ENCODE assay signal across 23 cellular contexts in the genomic region with DNA sequence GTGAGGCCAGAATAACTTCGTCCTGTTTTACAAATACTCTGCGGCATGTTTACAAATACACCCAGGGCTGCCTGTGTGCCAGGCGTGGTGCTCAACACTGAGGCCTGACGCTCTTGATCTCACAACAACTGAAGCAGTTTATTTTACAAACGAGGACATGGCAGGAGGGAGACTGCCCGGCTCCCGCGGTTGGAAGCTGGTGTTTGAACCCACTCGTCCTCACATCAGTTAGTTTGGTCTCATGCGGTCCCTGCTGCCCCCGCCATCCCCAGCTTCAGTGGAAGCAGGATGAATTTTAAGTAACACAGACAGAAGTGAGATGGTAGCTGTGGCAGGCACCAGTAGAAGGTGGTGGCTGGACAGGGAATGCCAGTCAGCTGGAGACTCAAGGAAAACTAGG. TPM values are rescaled to one million over a fixed set of nuclear protein-coding genes. Genes with fewer than 3 reads are reported as not detected.
DNase-seq lines count a peak whose midpoint lies in the region; ATAC-seq and TF ChIP-seq lines count a peak whose summit lies in the region.
"Had no signal": no experiment of that assay in that cellular context is flagged by ENCODE, and none has a peak within 500 bp of the region (broad histone marks: within the 10 kb centered on the region; RNA-seq: fewer than 3 reads in every experiment).

No MANE protein-coding gene starts in this region.

- WGBS in sigmoid colon, 2 donors, result 78 to 80% methylated on average over 11 of the region's 11 CpGs

- H3K27me3 Mint-ChIP-seq in brain, result peaks cover 3% of the 10 kb centered on the region
- H3K27me3 Mint-ChIP-seq in stimulated activated naive B cell treated with anti-CD40 and anti-IgM and Interleukin-4, amounts not matched to agents 10 μg/mL and 1 μg/mL and 100 μg/mL, for 72 hours, result no peaks in the 10 kb centered on the region
- H3K27me3 Mint-ChIP-seq: activated CD4-positive, alpha-beta memory T cell treated with anti-CD3 and anti-CD28 coated beads, Interleukin-2, amount 10 ng/mL, durations not matched to agents 7 days and 5 days had no signal

- H3K36me3 ChIP-seq in BLaER1, result peaks cover 29% of the 10 kb centered on the region
- H3K36me3 ChIP-seq in sigmoid colon, result no peaks in the 10 kb centered on the region
- H3K36me3 ChIP-seq: adrenal gland, esophagus muscularis mucosa, gastroesophageal sphincter had no signal

- no peak overlapping the region for H3K4me2 ChIP-seq in BLaER1

- H3K27me3 ChIP-seq in BLaER1, result no peaks in the 10 kb centered on the region
- no peaks in the 10 kb centered on the region for H3K27me3 ChIP-seq in sigmoid colon
- H3K27me3 ChIP-seq: adrenal gland, esophagus muscularis mucosa, gastroesophageal sphincter had no signal

- no peak for ATAC-seq in stimulated activated effector memory CD8-positive, alpha-beta T cell treated with anti-CD3 and anti-CD28 coated beads, Interleukin-12 subunit alpha, Interleukin-12 subunit beta, amount 100 ng/mL, for 72 hours
- no peak for ATAC-seq in stimulated activated naive B cell treated with anti-CD40 and anti-IgM and Interleukin-4, amounts not matched to agents 10 μg/mL and 1 μg/mL and 100 μg/mL, for 72 hours (replicated peaks)
- ATAC-seq in GM21381 (IDR thresholded peaks at IDR 0.05; ENCODE audit: unreplicated experiment) (no peak), SK-N-SH treated with all-trans-retinoic acid at 6 μM for 48 hours (no peak)
- ATAC-seq: gastroesophageal sphincter had no signal

- TF ChIP-seq CTCF in brain (conservative IDR thresholded peaks at IDR 0.05) (no peak), sigmoid colon (IDR thresholded peaks at IDR 0.05) (no peak)

- peak overlapping the region; percentile 38 to 85 (median 56) for H3K27ac Mint-ChIP-seq in brain
- peak overlapping the region; percentile 76 for H3K27ac Mint-ChIP-seq in stimulated activated effector memory CD8-positive, alpha-beta T cell treated with anti-CD3 and anti-CD28 coated beads, Interleukin-12 subunit alpha, Interleukin-12 subunit beta, amount 100 ng/mL, for 72 hours
- no peak overlapping the region for H3K27ac Mint-ChIP-seq in stimulated activated naive B cell treated with anti-CD40 and anti-IgM and Interleukin-4, amounts not matched to agents 10 μg/mL and 1 μg/mL and 100 μg/mL, for 72 hours
- H3K27ac Mint-ChIP-seq: activated CD4-positive, alpha-beta memory T cell treated with anti-CD3 and anti-CD28 coated beads, Interleukin-2, amount 10 ng/mL, durations not matched to agents 7 days and 5 days; HFFc6; mesothelial cell of epicardium; nephron had no signal

- H3K9me3 Mint-ChIP-seq in brain, result no peaks in the 10 kb centered on the region
- no peaks in the 10 kb centered on the region for H3K9me3 Mint-ChIP-seq in stimulated activated effector memory CD8-positive, alpha-beta T cell treated with anti-CD3 and anti-CD28 coated beads, Interleukin-12 subunit alpha, Interleukin-12 subunit beta, amount 100 ng/mL, for 72 hours
- H3K9me3 Mint-ChIP-seq in stimulated activated naive B cell treated with anti-CD40 and anti-IgM and Interleukin-4, amounts not matched to agents 10 μg/mL and 1 μg/mL and 100 μg/mL, for 72 hours, result no peaks in the 10 kb centered on the region
- H3K9me3 Mint-ChIP-seq: activated CD4-positive, alpha-beta memory T cell treated with anti-CD3 and anti-CD28 coated beads, Interleukin-2, amount 10 ng/mL, durations not matched to agents 7 days and 5 days; HFFc6; mesothelial cell of epicardium; nephron had no signal

- H3K4me3 ChIP-seq in BLaER1 (no peak overlapping the region), sigmoid colon (no peak overlapping the region)
- H3K4me3 ChIP-seq: adrenal gland, esophagus muscularis mucosa, gastroesophageal sphincter had no signal

- H3K9me3 ChIP-seq in BLaER1, result no peaks in the 10 kb centered on the region
- H3K9me3 ChIP-seq in sigmoid colon, result no peaks in the 10 kb centered on the region
- H3K9me3 ChIP-seq: adrenal gland, esophagus muscularis mucosa, gastroesophageal sphincter had no signal

- H3K4me1 Mint-ChIP-seq in brain, result peaks cover 82% of the 10 kb centered on the region
- H3K4me1 Mint-ChIP-seq in stimulated activated effector memory CD8-positive, alpha-beta T cell treated with anti-CD3 and anti-CD28 coated beads, Interleukin-12 subunit alpha, Interleukin-12 subunit beta, amount 100 ng/mL, for 72 hours, result peaks cover 59% of the 10 kb centered on the region
- peaks cover 31 to 76% of the 10 kb centered on the region in 2 donors for H3K4me1 Mint-ChIP-seq in stimulated activated naive B cell treated with anti-CD40 and anti-IgM and Interleukin-4, amounts not matched to agents 10 μg/mL and 1 μg/mL and 100 μg/mL, for 72 hours
- H3K4me1 Mint-ChIP-seq: mesothelial cell of epicardium had no signal

- H3K27ac ChIP-seq in BLaER1, result 0 out of 2 replicates have a peak overlapping the region, but pooled peaks have one; percentile 70
- H3K27ac ChIP-seq in sigmoid colon, result no peak overlapping the region
- H3K27ac ChIP-seq: adrenal gland had no signal

- no peak for TF ChIP-seq EP300 in sigmoid colon (IDR thresholded peaks at IDR 0.05)

- peak overlapping the region in 2 of 5 experiments; percentile 5 to 32 for H3K4me3 Mint-ChIP-seq in brain
- no peak overlapping the region for H3K4me3 Mint-ChIP-seq in stimulated activated effector memory CD8-positive, alpha-beta T cell treated with anti-CD3 and anti-CD28 coated beads, Interleukin-12 subunit alpha, Interleukin-12 subunit beta, amount 100 ng/mL, for 72 hours
- H3K4me3 Mint-ChIP-seq in stimulated activated naive B cell treated with anti-CD40 and anti-IgM and Interleukin-4, amounts not matched to agents 10 μg/mL and 1 μg/mL and 100 μg/mL, for 72 hours, result no peak overlapping the region
- H3K4me3 Mint-ChIP-seq: activated CD4-positive, alpha-beta memory T cell treated with anti-CD3 and anti-CD28 coated beads, Interleukin-2, amount 10 ng/mL, durations not matched to agents 7 days and 5 days; HFFc6; mesothelial cell of epicardium; nephron had no signal

- TF ChIP-seq POLR2A in sigmoid colon (IDR thresholded peaks at IDR 0.05), result no peak

- intact Hi-C loops in sigmoid colon (cut with DNase I), result no loop called here

- peak; percentile 32 for DNase-seq in islet precursor cell
- no peak for DNase-seq in stimulated activated effector memory CD8-positive, alpha-beta T cell treated with anti-CD3 and anti-CD28 coated beads, Interleukin-12 subunit alpha, Interleukin-12 subunit beta, amount 100 ng/mL, for 72 hours (ENCODE audit: low spot score in 2 of 2)
- no peak for DNase-seq in stimulated activated naive B cell treated with anti-CD40 and anti-IgM and Interleukin-4, amounts not matched to agents 10 μg/mL and 1 μg/mL and 100 μg/mL, for 72 hours
- no peak for DNase-seq in sigmoid colon
- DNase-seq: activated CD4-positive, alpha-beta memory T cell treated with anti-CD3 and anti-CD28 coated beads, Interleukin-2, amount 10 ng/mL, durations not matched to agents 7 days and 5 days; activated naive CD4-positive, alpha-beta T cell; effector CD4-positive, alpha-beta T cell; HFFc6; KG1; left cardiac atrium; NCI-H1694 treated with DMSO at 0.1 percent for 48 hours; NCI-H2171 treated with DMSO at 0.1 percent for 48 hours; NCI-H69; T1000 had no signal

- H4K20me1 ChIP-seq in BLaER1, result peaks cover 93% of the 10 kb centered on the region

- H3K36me3 Mint-ChIP-seq in brain, result peaks cover 4% of the 10 kb centered on the region
- peaks cover 6% of the 10 kb centered on the region for H3K36me3 Mint-ChIP-seq in stimulated activated effector memory CD8-positive, alpha-beta T cell treated with anti-CD3 and anti-CD28 coated beads, Interleukin-12 subunit alpha, Interleukin-12 subunit beta, amount 100 ng/mL, for 72 hours
- peaks cover 5 to 14% of the 10 kb centered on the region in 2 donors for H3K36me3 Mint-ChIP-seq in stimulated activated naive B cell treated with anti-CD40 and anti-IgM and Interleukin-4, amounts not matched to agents 10 μg/mL and 1 μg/mL and 100 μg/mL, for 72 hours
- H3K36me3 Mint-ChIP-seq: mesothelial cell of epicardium had no signal

- no peak overlapping the region for H3K9ac ChIP-seq in BLaER1

- H3K4me1 ChIP-seq in BLaER1, result peaks cover 81% of the 10 kb centered on the region
- H3K4me1 ChIP-seq in sigmoid colon, result peaks cover 0 to 39% (median 24%) of the 10 kb centered on the region in 4 donors

TF ChIP-seq in SK-N-SH treated with all-trans-retinoic acid at 6 μM for 48 hours, 23 proteins besides CTCF, POLR2A, EP300 and RAD21:
- TF ChIP-seq, protein P1, sequence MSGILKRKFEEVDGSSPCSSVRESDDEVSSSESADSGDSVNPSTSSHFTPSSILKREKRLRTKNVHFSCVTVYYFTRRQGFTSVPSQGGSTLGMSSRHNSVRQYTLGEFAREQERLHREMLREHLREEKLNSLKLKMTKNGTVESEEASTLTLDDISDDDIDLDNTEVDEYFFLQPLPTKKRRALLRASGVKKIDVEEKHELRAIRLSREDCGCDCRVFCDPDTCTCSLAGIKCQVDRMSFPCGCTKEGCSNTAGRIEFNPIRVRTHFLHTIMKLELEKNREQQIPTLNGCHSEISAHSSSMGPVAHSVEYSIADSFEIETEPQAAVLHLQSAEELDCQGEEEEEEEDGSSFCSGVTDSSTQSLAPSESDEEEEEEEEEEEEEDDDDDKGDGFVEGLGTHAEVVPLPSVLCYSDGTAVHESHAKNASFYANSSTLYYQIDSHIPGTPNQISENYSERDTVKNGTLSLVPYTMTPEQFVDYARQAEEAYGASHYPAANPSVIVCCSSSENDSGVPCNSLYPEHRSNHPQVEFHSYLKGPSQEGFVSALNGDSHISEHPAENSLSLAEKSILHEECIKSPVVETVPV (CRISPR knock-in tag; IDR thresholded peaks at IDR 0.05), result no peak
- TF ChIP-seq TCF4 (CRISPR knock-in tag; IDR thresholded peaks at IDR 0.05; ENCODE audit: borderline replicate concordance), result no peak
- no peak for TF ChIP-seq GLIS3 (CRISPR knock-in tag; IDR thresholded peaks at IDR 0.05)
- TF ChIP-seq SNAI2 (CRISPR knock-in tag; IDR thresholded peaks at IDR 0.05), result no peak
- no peak for TF ChIP-seq TOX (CRISPR knock-in tag; IDR thresholded peaks at IDR 0.05; ENCODE audit: borderline replicate concordance)
- no peak for TF ChIP-seq ARNTL (CRISPR knock-in tag; IDR thresholded peaks at IDR 0.05; ENCODE audit: borderline replicate concordance, low read depth)
- TF ChIP-seq CSDC2 (CRISPR knock-in tag; IDR thresholded peaks at IDR 0.05), result no peak
- TF ChIP-seq PPARA (CRISPR knock-in tag; IDR thresholded peaks at IDR 0.05; ENCODE audit: borderline replicate concordance), result no peak
- no peak for TF ChIP-seq ZFP30 (CRISPR knock-in tag; IDR thresholded peaks at IDR 0.05)
- TF ChIP-seq ISL1 (CRISPR knock-in tag; IDR thresholded peaks at IDR 0.05), result no peak

RNA-seq across cellular contexts. Expression of a gene that starts 16.4 kb away (rescaled TPM):
- polyA plus RNA-seq in brain (ENCODE audit: insufficient read depth, low read depth, low replicate concordance) (135 TPM), sigmoid colon (10 to 100 TPM; 14.4 to 34.1 (median 26.4) TPM)
- 10 to 100 TPM; 25.7 to 56.5 (median 30.7) TPM for total RNA-seq in sigmoid colon
